8 cellular contexts compared by ENCODE assay signal in genomic region chrX:46588263-46588662, GRCh38. TPM values are rescaled to one million over a fixed set of nuclear protein-coding genes. Genes with fewer than 3 reads are reported as not detected.
A peak's percentile ranks its signal among the peaks of the same experiment; 100 is the strongest.
DNase-seq lines count a peak whose midpoint lies in the region; TF ChIP-seq lines count a peak whose summit lies in the region.

No MANE protein-coding gene starts in this region.

- H3K9ac ChIP-seq in adipocyte (ENCODE audit: low read length) = peak overlapping the region; percentile 41

- CTCF ChIA-PET in GM10248 (lab: Yijun Ruan, JAX) = interaction anchor here (1.5 to 1.7 kb wide), 2 partner anchors 11 to 113 kb away, joined by 3 to 4 read pairs; no protein-coding TSS in a partner anchor

- no peaks in the 10 kb centered on the region for H3K36me3 ChIP-seq in adipocyte (ENCODE audit: control insufficient read depth, insufficient read depth, low read length, severe bottlenecking)
- H3K36me3 ChIP-seq in vagina = no peaks in the 10 kb centered on the region

- no peak for TF ChIP-seq CTCF in vagina (IDR thresholded peaks at IDR 0.05)
- TF ChIP-seq CTCF in GM10248 (IDR thresholded peaks at IDR 0.05; ENCODE audit: control extremely low read depth, extremely low read depth, low read depth, missing control alignments) = no peak

- peak overlapping the region; percentile 38 for H3K27ac ChIP-seq in vagina

- peaks cover 3% of the 10 kb centered on the region for H3K27me3 ChIP-seq in adipocyte (replicated peaks; ENCODE audit: control insufficient read depth, insufficient read depth, low read length)
- H3K27me3 ChIP-seq in vagina = no peaks in the 10 kb centered on the region

- no peak for TF ChIP-seq POLR2A in vagina (IDR thresholded peaks at IDR 0.05)

- H3K4me3 ChIP-seq in adipocyte (ENCODE audit: low read length) (peak overlapping the region; percentile 54), vagina (no peak overlapping the region)

- DNase-seq in stimulated activated CD4-positive, alpha-beta T cell treated with anti-CD3 and anti-CD28 coated beads, Interleukin-12 subunit alpha, Interleukin-12 subunit beta, amount 100 ng/mL, for 4 hours = peak; percentile 21
- DNase-seq in stimulated activated CD4-positive, alpha-beta T cell treated with anti-CD3 and anti-CD28 coated beads, Interleukin-2, amount 100 ng/mL, for 48 hours = no peak
- DNase-seq in adipocyte (ENCODE audit: low read depth) (peak; percentile 65), left kidney (ENCODE audit: low read depth, low spot score) (peak; percentile 42), vagina (ENCODE audit: extremely low spot score in 2 of 2) (no peak), NCI-H345 (lab: John Stamatoyannopoulos, UW) (no peak), NCI-H748 treated with DMSO at 0.1 percent for 48 hours (lab: John Stamatoyannopoulos, UW) (no peak), GM10248 (ENCODE audit: extremely low spot score) (no peak)

- intact Hi-C loops in vagina (cut with DNase I) = no loop called here

- POLR2A ChIA-PET in GM10248 (lab: Yijun Ruan, JAX) = no interaction called here

- H3K4me1 ChIP-seq in adipocyte (ENCODE audit: control insufficient read depth, insufficient read depth, low read length) (peaks cover 27% of the 10 kb centered on the region), vagina (peaks cover 27% of the 10 kb centered on the region)

- H3K9me3 ChIP-seq in adipocyte (ENCODE audit: control insufficient read depth, low read length) (peaks cover 3% of the 10 kb centered on the region), vagina (no peaks in the 10 kb centered on the region)

RNA-seq across cellular contexts. Expression of gene CHST7, which starts 14.7 kb away (rescaled TPM):
- total RNA-seq in vagina = 20.6 TPM

RNA-seq across cellular contexts. Expression of gene ZNF674, which starts 43.0 kb away (rescaled TPM):
- total RNA-seq in vagina = 5.2 TPM

Comparison
In these comparisons a context has a peak if more than half of its experiments do, and no peak if none do; other contexts are left out.
1. DNase-seq: peak in stimulated activated CD4-positive, alpha-beta T cell treated with anti-CD3 and anti-CD28 coated beads, Interleukin-12 subunit alpha, Interleukin-12 subunit beta, amount 100 ng/mL, for 4 hours (single experiment), adipocyte (single experiment) and left kidney (single experiment); none in stimulated activated CD4-positive, alpha-beta T cell treated with anti-CD3 and anti-CD28 coated beads, Interleukin-2, amount 100 ng/mL, for 48 hours (0 of 2), vagina (0 of 2), NCI-H345 (single experiment), NCI-H748 treated with DMSO at 0.1 percent for 48 hours (single experiment) and GM10248 (single experiment).